In the genomic region with DNA sequence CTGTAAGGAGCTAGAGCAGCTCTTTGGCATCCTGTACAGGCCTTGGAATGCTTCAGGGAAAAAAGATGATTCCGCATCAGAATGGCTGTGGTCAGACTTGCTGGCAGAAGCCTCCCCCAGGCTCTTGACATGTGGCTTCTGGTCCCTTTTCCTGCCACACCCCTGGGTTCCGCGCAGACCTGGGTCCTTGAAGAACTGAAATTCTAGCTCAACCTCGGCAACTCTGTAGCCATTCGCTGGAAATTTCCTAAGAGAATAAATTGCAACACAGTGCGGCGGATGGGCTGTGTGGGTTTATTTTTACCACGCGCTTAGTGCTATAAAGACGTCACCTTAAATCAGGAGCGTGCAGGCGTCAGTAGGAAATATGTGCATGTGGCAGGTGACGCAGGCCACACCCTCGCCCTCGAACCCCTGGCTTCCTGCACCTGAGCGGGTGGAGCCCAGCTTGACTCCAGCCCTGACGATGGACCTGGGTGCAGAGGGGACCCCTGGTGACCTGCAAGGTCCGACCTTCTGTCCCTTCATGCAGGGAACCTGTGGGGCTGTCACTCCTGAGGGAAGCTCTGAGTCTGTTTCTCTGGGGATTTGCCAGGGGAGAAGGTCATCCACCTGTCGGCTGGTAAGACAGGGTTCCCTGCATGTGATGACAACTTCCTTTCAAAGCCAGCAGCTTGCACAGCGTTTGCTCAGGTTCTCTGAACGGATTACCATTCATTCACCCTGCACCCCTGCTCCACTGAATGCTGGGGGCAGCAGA, we compare ENCODE assay signal across 10 cellular contexts. TPM values are rescaled to one million over a fixed set of nuclear protein-coding genes. Genes with fewer than 3 reads are reported as not detected.
DNase-seq lines count a peak whose midpoint lies in the region; ATAC-seq and TF ChIP-seq lines count a peak whose summit lies in the region.
"Had no signal": no experiment of that assay in that cellular context is flagged by ENCODE, and none has a peak within 500 bp of the region (broad histone marks: within the 10 kb centered on the region; RNA-seq: fewer than 3 reads in every experiment).

No MANE protein-coding gene starts in this region.

- no peaks in the 10 kb centered on the region for H3K36me3 Mint-ChIP-seq in activated CD8-positive, alpha-beta T cell treated with anti-CD3 and anti-CD28 coated beads for 36 hours (ENCODE audit: low read depth)
- H3K36me3 Mint-ChIP-seq in memory B cell = no peaks in the 10 kb centered on the region

- H3K4me3 ChIP-seq in AG09309 (ENCODE audit: control insufficient read depth, low read depth, low read length) (no peak overlapping the region), GM23248 (no peak overlapping the region)
- H3K4me3 ChIP-seq: SK-N-MC had no signal

- peaks cover 14% of the 10 kb centered on the region for H3F3A ChIP-seq in GM23248 (ENCODE audit: insufficient read depth)

- H3K4me2 ChIP-seq in GM23248 (ENCODE audit: unreplicated experiment) = peak overlapping the region; percentile 13
- H3K4me2 ChIP-seq: KMS-11 had no signal

- H3K4me1 ChIP-seq in GM23248 (ENCODE audit: insufficient read depth) = peaks cover 16% of the 10 kb centered on the region; the same call in 1 of the 2 replicates

- H3K9me3 ChIP-seq in GM23248 (ENCODE audit: low read depth) = no peaks in the 10 kb centered on the region

- intact Hi-C loops in activated CD8-positive, alpha-beta T cell treated with anti-CD3 and anti-CD28 coated beads for 36 hours (cut with micrococcal nuclease) = no loop called here

- no peaks in the 10 kb centered on the region for H3K27me3 ChIP-seq in GM23248 (replicated peaks; ENCODE audit: insufficient read depth)

- H3K9me2 ChIP-seq in GM23248 (ENCODE audit: insufficient read depth) = no peaks in the 10 kb centered on the region

- no peaks in the 10 kb centered on the region for H3K36me3 ChIP-seq in GM23248 (ENCODE audit: low read depth)

- H3K4me1 Mint-ChIP-seq in activated CD8-positive, alpha-beta T cell treated with anti-CD3 and anti-CD28 coated beads for 36 hours (ENCODE audit: low read depth) = peaks cover 17% of the 10 kb centered on the region
- peaks cover 6% of the 10 kb centered on the region for H3K4me1 Mint-ChIP-seq in memory B cell

- peak overlapping the region; percentile 28 for H3K27ac Mint-ChIP-seq in activated CD8-positive, alpha-beta T cell treated with anti-CD3 and anti-CD28 coated beads for 36 hours
- no peak overlapping the region for H3K27ac Mint-ChIP-seq in memory B cell

- POLR2A ChIA-PET in activated CD8-positive, alpha-beta T cell treated with anti-CD3 and anti-CD28 coated beads for 36 hours (lab: Charles Lee) = interaction anchor here (0.7 to 1.6 kb wide), 4 partner anchors 30 to 76 kb away, joined by 3 to 5 read pairs (median 3); no protein-coding TSS in a partner anchor

- peak; percentile 65 for DNase-seq in AG09309 (ENCODE audit: low read depth)
- peak; percentile 79 for DNase-seq in GM23248
- DNase-seq in activated CD8-positive, alpha-beta T cell treated with anti-CD3 and anti-CD28 coated beads for 36 hours = peak; percentile 59
- DNase-seq in memory B cell (ENCODE audit: low spot score in 2 of 2) = no peak
- DNase-seq in kidney glomerular epithelial cell (lab: John Stamatoyannopoulos, UW) = no peak

- H3K79me2 ChIP-seq in GM23248 (ENCODE audit: insufficient read depth) = no peaks in the 10 kb centered on the region

- peaks cover 30% of the 10 kb centered on the region for H3K27me3 Mint-ChIP-seq in activated CD8-positive, alpha-beta T cell treated with anti-CD3 and anti-CD28 coated beads for 36 hours
- peaks cover 13% of the 10 kb centered on the region for H3K27me3 Mint-ChIP-seq in memory B cell

- ATAC-seq in activated CD8-positive, alpha-beta T cell treated with anti-CD3 and anti-CD28 coated beads for 36 hours = peak; percentile 79
- ATAC-seq in memory B cell (ENCODE audit: low read depth) (peak; percentile 81), HG03196 (IDR thresholded peaks at IDR 0.05; ENCODE audit: unreplicated experiment) (no peak), GM21515 (IDR thresholded peaks at IDR 0.05; ENCODE audit: unreplicated experiment) (no peak), HG02610 (IDR thresholded peaks at IDR 0.05; ENCODE audit: unreplicated experiment) (no peak)

- 20 to 21% methylated on average over 21 of the region's 21 CpGs for WGBS in GM23248 (ENCODE audit: low coverage in 1 of 2, low lambda C conversion rate in 2 of 2, missing lambda C conversion rate in 2 of 2), 2 experiments

- H3K4me3 Mint-ChIP-seq in activated CD8-positive, alpha-beta T cell treated with anti-CD3 and anti-CD28 coated beads for 36 hours = no peak overlapping the region
- H3K4me3 Mint-ChIP-seq in memory B cell = no peak overlapping the region

- TF ChIP-seq CTCF in AG09309 (IDR thresholded peaks at IDR 0.05; ENCODE audit: control insufficient read depth, insufficient read depth, low read depth, low read length, missing control alignments) = no peak
- TF ChIP-seq CTCF in activated CD8-positive, alpha-beta T cell treated with anti-CD3 and anti-CD28 coated beads for 36 hours (IDR thresholded peaks at IDR 0.05) = no peak

- no peaks in the 10 kb centered on the region for H3K9me3 Mint-ChIP-seq in activated CD8-positive, alpha-beta T cell treated with anti-CD3 and anti-CD28 coated beads for 36 hours
- H3K9me3 Mint-ChIP-seq in memory B cell = no peaks in the 10 kb centered on the region

- H3K27ac ChIP-seq in GM23248 = peak overlapping the region; percentile 16; the same call in 1 of the 2 replicates
- H3K27ac ChIP-seq: KMS-11, SK-N-MC had no signal

- CTCF ChIA-PET in activated CD8-positive, alpha-beta T cell treated with anti-CD3 and anti-CD28 coated beads for 36 hours (lab: Charles Lee) = interaction anchor here (0.5 to 1.4 kb wide), 5 partner anchors 13 to 346 kb away, joined by 3 to 8 read pairs (median 3); no protein-coding TSS in a partner anchor

- in situ Hi-C loops in GM23248 (cut with MboI) = no loop called here

- H2AFZ ChIP-seq in GM23248 = peak overlapping the region; percentile 16; the same call in 1 of the 2 replicates

- H4K20me1 ChIP-seq in GM23248 (ENCODE audit: insufficient read depth) = no peaks in the 10 kb centered on the region

- H3K9ac ChIP-seq in GM23248 = peak overlapping the region; percentile 48
- H3K9ac ChIP-seq: KMS-11 had no signal

RNA-seq across cellular contexts. Expression of gene METRNL, which starts 46.3 kb away (rescaled TPM):
- total RNA-seq in GM23248 (2014; rRNA removed; shearing (Covaris generic)) = 305 and 319 TPM in 2 replicates
- polyA plus RNA-seq in GM23248 (2016; fragmentation: Nextera tagmentation; extraction: Ambion mirVana) = 26.5 and 28.4 TPM in 2 replicates
- total RNA-seq in activated CD8-positive, alpha-beta T cell treated with anti-CD3 and anti-CD28 coated beads for 36 hours = 10 to 100 TPM; 23.3 to 24.1 TPM

Comparison
In these comparisons a context has a peak if more than half of its experiments do, and no peak if none do; other contexts are left out.
1. DNase-seq: peak in AG09309 (single experiment), GM23248 (single experiment) and activated CD8-positive, alpha-beta T cell treated with anti-CD3 and anti-CD28 coated beads for 36 hours (single experiment); none in memory B cell (0 of 2) and kidney glomerular epithelial cell (single experiment).
2. ATAC-seq: peak in activated CD8-positive, alpha-beta T cell treated with anti-CD3 and anti-CD28 coated beads for 36 hours (single experiment) and memory B cell (single experiment); none in HG03196 (single experiment), GM21515 (single experiment) and HG02610 (single experiment).
3. RNA of gene METRNL, which starts 46.3 kb away (total RNA-seq): 305 to 319 TPM in GM23248; 23.3 to 24.1 TPM in activated CD8-positive, alpha-beta T cell treated with anti-CD3 and anti-CD28 coated beads for 36 hours; every median in the first group is over 10 times any median in the second.